In the genomic region with DNA sequence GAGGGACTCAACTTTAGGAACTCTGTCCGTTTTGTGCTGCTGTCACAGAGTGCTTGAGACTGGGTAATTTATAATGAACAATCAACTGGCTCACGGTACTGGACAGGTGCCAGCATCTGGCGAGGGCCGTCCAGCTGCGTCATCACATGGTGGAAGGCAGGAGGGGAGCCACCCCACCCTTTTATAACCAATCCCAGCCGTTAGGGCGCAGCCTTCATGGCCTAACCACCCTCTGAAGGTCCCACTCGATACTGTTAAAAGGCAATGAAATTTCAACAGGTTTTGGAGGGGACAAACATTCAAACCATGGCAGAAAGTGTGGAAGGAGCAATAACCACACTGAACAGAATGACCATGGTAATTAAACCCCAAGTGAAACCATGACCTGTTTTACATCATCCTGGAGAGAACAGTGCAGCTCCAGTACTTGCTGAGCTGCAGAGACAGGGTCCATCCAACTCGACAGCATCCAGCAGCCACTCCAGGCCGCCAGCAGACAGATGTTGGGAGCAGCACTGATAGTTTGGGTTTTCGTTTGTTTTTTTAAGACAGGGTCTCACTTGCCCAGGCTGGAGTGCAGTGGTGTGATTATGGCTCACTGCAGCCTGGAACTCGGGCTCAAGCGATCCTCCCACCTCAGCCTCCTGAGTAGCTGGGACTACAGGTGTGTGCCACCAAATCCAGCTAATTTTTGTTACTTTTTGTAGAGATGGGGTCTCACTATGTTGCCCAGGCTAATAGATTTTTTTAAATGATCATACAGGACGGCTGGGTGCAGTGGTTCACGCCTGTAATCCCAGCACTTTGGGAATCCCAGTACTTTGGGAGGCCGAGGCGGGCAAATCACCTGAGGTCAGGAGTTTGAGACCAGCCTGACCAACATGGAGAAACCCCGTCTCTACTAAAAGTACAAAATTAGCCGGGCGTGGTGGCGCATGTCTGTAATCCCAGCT, we compare ENCODE assay signal across 8 cellular contexts. TPM values are rescaled to one million over a fixed set of nuclear protein-coding genes. Genes with fewer than 3 reads are reported as not detected.
DNase-seq lines count a peak whose midpoint lies in the region; ATAC-seq and TF ChIP-seq lines count a peak whose summit lies in the region.

No MANE protein-coding gene starts in this region.

- no peaks in the 10 kb centered on the region for H4K20me1 ChIP-seq in hepatocyte (ENCODE audit: insufficient read depth, poor library complexity, severe bottlenecking)

- peaks cover 44% of the 10 kb centered on the region for H3K27me3 ChIP-seq in hepatocyte

- H3K9me2 ChIP-seq in hepatocyte (replicated peaks; ENCODE audit: insufficient read depth) = no peaks in the 10 kb centered on the region

- H3K27ac ChIP-seq in hepatocyte = no peak overlapping the region

- H2AFZ ChIP-seq in hepatocyte = no peak overlapping the region

- peaks cover 9% of the 10 kb centered on the region for H3K4me1 ChIP-seq in hepatocyte (ENCODE audit: insufficient read depth)

- in situ Hi-C loops in astrocyte of the spinal cord (cut with HindIII; ENCODE audit: low sequenced_read_pairs) = no loop called here

- DNase-seq in GM10266 (ENCODE audit: extremely low spot score) = peak; percentile 41
- peak; percentile 58 for DNase-seq in NCI-H1436 treated with DMSO at 0.1 percent for 48 hours (lab: John Stamatoyannopoulos, UW)
- DNase-seq in astrocyte of the spinal cord (ENCODE audit: low read depth, low spot score) = peak; percentile 56
- peak; percentile 34 for DNase-seq in midbrain (lab: John Stamatoyannopoulos, UW)
- no peak for DNase-seq in SIG-M5 treated with dmso at 0.1 percent for 504 hours (lab: John Stamatoyannopoulos, UW; ENCODE audit: unreplicated experiment)
- no peak for DNase-seq in hepatocyte (ENCODE audit: low spot score)

- H3K36me3 ChIP-seq in hepatocyte (replicated peaks; ENCODE audit: insufficient read depth, low read depth) = no peaks in the 10 kb centered on the region

- no peak for ATAC-seq in HG02610 (IDR thresholded peaks at IDR 0.05; ENCODE audit: unreplicated experiment)
- ATAC-seq in HG03097 (IDR thresholded peaks at IDR 0.05; ENCODE audit: low FRiP score, unreplicated experiment) = no peak

- no peak overlapping the region for H3K4me2 ChIP-seq in hepatocyte

- TF ChIP-seq CTCF in GM10266 (IDR thresholded peaks at IDR 0.05; ENCODE audit: control insufficient read depth, insufficient read depth, low read depth, missing control alignments) (no peak), astrocyte of the spinal cord (IDR thresholded peaks at IDR 0.05; ENCODE audit: low read depth, low read length) (no peak), hepatocyte (IDR thresholded peaks at IDR 0.05; ENCODE audit: poor library complexity) (no peak)

- H3K4me3 ChIP-seq in astrocyte of the spinal cord (ENCODE audit: low read depth, low read length) = no peak overlapping the region
- H3K4me3 ChIP-seq in hepatocyte = no peak overlapping the region

- no peaks in the 10 kb centered on the region for H3K79me2 ChIP-seq in hepatocyte

- H3K9me3 ChIP-seq in hepatocyte (ENCODE audit: low read depth) = no peaks in the 10 kb centered on the region

- WGBS in hepatocyte (ENCODE audit: low lambda C conversion rate, missing lambda C conversion rate) = 71% methylated on average over 21 of the region's 21 CpGs

RNA-seq across cellular contexts. Expression of a gene that starts 11.0 kb away (rescaled TPM):
- total RNA-seq in hepatocyte = 16.9 and 27.8 TPM in 2 replicates
- polyA plus RNA-seq in hepatocyte = 30.8 and 38.3 TPM in 2 replicates

RNA-seq across cellular contexts. Expression of a gene that starts 32.3 kb away (rescaled TPM):
- total RNA-seq in hepatocyte = 15.8 and 27.1 TPM in 2 replicates
- polyA plus RNA-seq in hepatocyte = 49.7 and 60.0 TPM in 2 replicates

Comparison
In these comparisons a context has a peak if more than half of its experiments do, and no peak if none do; other contexts are left out.
1. DNase-seq: peak in GM10266 (single experiment), NCI-H1436 treated with DMSO at 0.1 percent for 48 hours (single experiment), astrocyte of the spinal cord (single experiment) and midbrain (single experiment); none in SIG-M5 treated with dmso at 0.1 percent for 504 hours (single experiment) and hepatocyte (single experiment).